Comparison of ENCODE assay signal across 9 cellular contexts in genomic region chrX:130176354-130176776, GRCh38. TPM values are rescaled to one million over a fixed set of nuclear protein-coding genes. Genes with fewer than 3 reads are reported as not detected.
A peak's percentile ranks its signal among the peaks of the same experiment; 100 is the strongest.
DNase-seq lines count a peak whose midpoint lies in the region; ATAC-seq and TF ChIP-seq lines count a peak whose summit lies in the region.
"Had no signal": no experiment of that assay in that cellular context is flagged by ENCODE, and none has a peak within 500 bp of the region (broad histone marks: within the 10 kb centered on the region; RNA-seq: fewer than 3 reads in every experiment).

No MANE protein-coding gene starts in this region.

- intact Hi-C loops in head of caudate nucleus (cut with DNase I) (no loop called here), heart right ventricle (cut with DNase I) (loop anchor here in 1 of 10 donors (10.0 kb wide), 1 partner anchor 52 kb away; no protein-coding TSS in a partner anchor)

- no peaks in the 10 kb centered on the region for H3F3A ChIP-seq in SU-DHL-6 (ENCODE audit: insufficient read depth)

- no peak overlapping the region for H2AFZ ChIP-seq in SU-DHL-6 (ENCODE audit: low read depth, low read length, severe bottlenecking)

- peaks cover 45% of the 10 kb centered on the region for H3K79me2 ChIP-seq in SU-DHL-6 (ENCODE audit: insufficient read depth, low read length)

- H3K9me3 Mint-ChIP-seq in stimulated activated naive CD8-positive, alpha-beta T cell treated with anti-CD3 and anti-CD28 coated beads, Interleukin-15, Interleukin-2, amounts not matched to agents 100 ng/mL and 50 ng/mL, for 24 hours: no peaks in the 10 kb centered on the region
- no peaks in the 10 kb centered on the region for H3K9me3 Mint-ChIP-seq in type B pancreatic cell

- peak overlapping the region; percentile 43 for H3K4me3 Mint-ChIP-seq in stimulated activated naive CD8-positive, alpha-beta T cell treated with anti-CD3 and anti-CD28 coated beads, Interleukin-15, Interleukin-2, amounts not matched to agents 100 ng/mL and 50 ng/mL, for 24 hours
- H3K4me3 Mint-ChIP-seq in type B pancreatic cell: peak overlapping the region; percentile 6

- DNase-seq in stimulated activated naive CD8-positive, alpha-beta T cell treated with anti-CD3 and anti-CD28 coated beads, Interleukin-15, Interleukin-2, amounts not matched to agents 100 U/mL and 50 U/mL, for 24 hours: no peak
- DNase-seq in type B pancreatic cell (ENCODE audit: extremely low spot score, unreplicated experiment) (no peak), NCI-H146 (lab: John Stamatoyannopoulos, UW) (no peak), head of caudate nucleus (no peak), heart right ventricle (no peak)

- peaks cover 0 to 39% (median 13%) of the 10 kb centered on the region in 9 donors for H3K4me1 ChIP-seq in heart right ventricle

- TF ChIP-seq CTCF in SU-DHL-6 (IDR thresholded peaks at IDR 0.05; ENCODE audit: insufficient read depth, low read length, poor library complexity, severe bottlenecking): no peak
- TF ChIP-seq CTCF in type B pancreatic cell (conservative IDR thresholded peaks at IDR 0.05): no peak
- TF ChIP-seq CTCF in heart right ventricle (IDR thresholded peaks at IDR 0.05): no peak

- H3K9ac ChIP-seq in SU-DHL-6 (ENCODE audit: low read length): no peak overlapping the region

- no peak for ATAC-seq in stimulated activated naive CD8-positive, alpha-beta T cell treated with anti-CD3 and anti-CD28 coated beads, Interleukin-15, Interleukin-2, amounts not matched to agents 100 U/mL and 50 U/mL, for 24 hours
- ATAC-seq in HG02973 (IDR thresholded peaks at IDR 0.05; ENCODE audit: unreplicated experiment) (peak; percentile 63), heart right ventricle (no peak)

- peak overlapping the region; percentile 74 for H3K27ac Mint-ChIP-seq in stimulated activated naive CD8-positive, alpha-beta T cell treated with anti-CD3 and anti-CD28 coated beads, Interleukin-15, Interleukin-2, amounts not matched to agents 100 ng/mL and 50 ng/mL, for 24 hours
- peak overlapping the region; percentile 10 for H3K27ac Mint-ChIP-seq in type B pancreatic cell

- H3K4me3 ChIP-seq in SU-DHL-6 (ENCODE audit: insufficient read depth, low read length, poor library complexity, severe bottlenecking): no peak overlapping the region
- H3K4me3 ChIP-seq in heart right ventricle: no peak overlapping the region
- H3K4me3 ChIP-seq: thoracic aorta had no signal

- peaks cover 16% of the 10 kb centered on the region for H3K36me3 Mint-ChIP-seq in stimulated activated naive CD8-positive, alpha-beta T cell treated with anti-CD3 and anti-CD28 coated beads, Interleukin-15, Interleukin-2, amounts not matched to agents 100 ng/mL and 50 ng/mL, for 24 hours (ENCODE audit: low read depth)
- no peaks in the 10 kb centered on the region for H3K36me3 Mint-ChIP-seq in type B pancreatic cell

- H3K27ac ChIP-seq in SU-DHL-6 (ENCODE audit: low read depth, low read length) (0 out of 2 replicates have a peak overlapping the region, but pooled peaks have one; percentile 23), heart right ventricle (no peak overlapping the region)
- H3K27ac ChIP-seq: thoracic aorta had no signal

- H3K36me3 ChIP-seq in SU-DHL-6 (ENCODE audit: low read length) (no peaks in the 10 kb centered on the region), heart right ventricle (no peaks in the 10 kb centered on the region)
- H3K36me3 ChIP-seq: thoracic aorta had no signal

- H3K9me3 ChIP-seq in SU-DHL-6 (ENCODE audit: insufficient read depth, low read length): no peaks in the 10 kb centered on the region
- H3K9me3 ChIP-seq in heart right ventricle: no peaks in the 10 kb centered on the region
- H3K9me3 ChIP-seq: thoracic aorta had no signal

- H3K9me2 ChIP-seq in SU-DHL-6 (replicated peaks; ENCODE audit: insufficient read depth, low read length): no peaks in the 10 kb centered on the region

- H3K4me1 Mint-ChIP-seq in stimulated activated naive CD8-positive, alpha-beta T cell treated with anti-CD3 and anti-CD28 coated beads, Interleukin-15, Interleukin-2, amounts not matched to agents 100 ng/mL and 50 ng/mL, for 24 hours (ENCODE audit: low read depth): peaks cover 64% of the 10 kb centered on the region
- peaks cover 17% of the 10 kb centered on the region for H3K4me1 Mint-ChIP-seq in type B pancreatic cell (ENCODE audit: unreplicated experiment)

- H3K27me3 ChIP-seq in SU-DHL-6 (ENCODE audit: low read length) (no peaks in the 10 kb centered on the region), heart right ventricle (peaks cover 0 to 5% (median 0%) of the 10 kb centered on the region in 7 donors)

- H3K27me3 Mint-ChIP-seq in stimulated activated naive CD8-positive, alpha-beta T cell treated with anti-CD3 and anti-CD28 coated beads, Interleukin-15, Interleukin-2, amounts not matched to agents 100 ng/mL and 50 ng/mL, for 24 hours: no peaks in the 10 kb centered on the region
- H3K27me3 Mint-ChIP-seq in type B pancreatic cell: peaks cover 3% of the 10 kb centered on the region

- H4K20me1 ChIP-seq in SU-DHL-6 (ENCODE audit: low read depth, low read length): no peaks in the 10 kb centered on the region

- peak overlapping the region; percentile 18 for H3K4me2 ChIP-seq in SU-DHL-6 (ENCODE audit: low read depth, low read length, poor library complexity, severe bottlenecking)

RNA-seq across cellular contexts. Expression of gene RAB33A, which starts 4.6 kb away (rescaled TPM):
- 1.8 and 3.5 TPM in 2 replicates for total RNA-seq in type B pancreatic cell (ENCODE audit: low replicate concordance)
- total RNA-seq in heart right ventricle: 1 to 10 TPM in 8 of 10 donors, under 1 TPM in 2; 0.32 to 4.6 (median 1.6) TPM
- 1 to 10 TPM in 1 of 2 donors, under 1 TPM in 1; 0.22 to 3.6 TPM for polyA plus RNA-seq in heart right ventricle
- total RNA-seq: thoracic aorta had no signal

RNA-seq across cellular contexts. Expression of gene AIFM1, which starts 10.7 kb away (rescaled TPM):
- 48.5 and 51.9 TPM in 2 replicates for total RNA-seq in type B pancreatic cell (ENCODE audit: low replicate concordance)
- 100 to 1,000 TPM in 9 of 10 donors, 10 to 100 TPM in 1; 93.8 to 165 (median 142) TPM for total RNA-seq in heart right ventricle
- polyA plus RNA-seq in heart right ventricle: 100 to 1,000 TPM in 1 of 2 donors, 10 to 100 TPM in 1; 99.4 to 114 TPM
